14 cellular contexts compared by ENCODE assay signal in the genomic region with DNA sequence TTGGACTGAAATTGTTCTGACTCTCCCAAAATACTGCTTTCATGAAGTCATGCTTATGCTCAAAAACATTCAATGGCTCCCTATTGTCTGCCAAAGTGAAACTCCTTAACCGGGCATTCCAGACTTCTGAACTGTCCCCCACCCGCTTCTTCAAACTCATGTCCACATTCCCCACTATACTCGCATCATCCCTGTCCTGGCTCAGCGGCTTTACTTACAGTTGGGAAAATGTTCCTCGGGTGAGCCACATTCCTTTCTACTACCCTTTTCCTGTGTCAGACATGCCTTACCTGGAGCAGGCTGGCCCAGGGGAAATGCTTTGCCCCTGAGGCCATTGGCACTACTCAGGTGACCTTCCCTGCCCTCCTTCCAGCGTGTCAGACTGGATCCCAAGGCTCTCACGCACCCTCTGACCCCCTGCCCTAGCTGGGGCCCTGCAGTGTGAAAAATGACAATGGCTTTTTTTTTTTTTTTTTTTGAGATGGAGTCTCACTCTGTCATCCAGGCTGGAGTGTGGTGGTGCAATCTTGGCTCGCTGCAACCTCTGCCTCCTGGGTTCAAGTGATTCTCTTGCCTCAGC. TPM values are rescaled to one million over a fixed set of nuclear protein-coding genes. Genes with fewer than 3 reads are reported as not detected.
DNase-seq lines count a peak whose midpoint lies in the region; ATAC-seq and TF ChIP-seq lines count a peak whose summit lies in the region.
"Had no signal": no experiment of that assay in that cellular context is flagged by ENCODE, and none has a peak within 500 bp of the region (broad histone marks: within the 10 kb centered on the region; RNA-seq: fewer than 3 reads in every experiment).

No MANE protein-coding gene starts in this region.

- intact Hi-C loops in activated B cell treated with CpG ODN at 0.5 μM for 24 hours (cut with micrococcal nuclease) (no loop called here), right cardiac atrium (cut with DNase I) (no loop called here)

- no peaks in the 10 kb centered on the region for H3K36me3 ChIP-seq in skeletal muscle tissue (ENCODE audit: control insufficient read depth in 3 of 3, insufficient read depth in 3 of 3, low read length in 3 of 3)

- peaks cover 45% of the 10 kb centered on the region for H3K4me1 Mint-ChIP-seq in activated B cell treated with CpG ODN at 0.5 μM for 24 hours

- no peaks in the 10 kb centered on the region for H3K27me3 ChIP-seq in right cardiac atrium (ENCODE audit: control insufficient read depth, insufficient read depth)
- peaks cover 5 to 15% (median 12%) of the 10 kb centered on the region in 3 donors for H3K27me3 ChIP-seq in skeletal muscle tissue (ENCODE audit: control insufficient read depth in 3 of 3, insufficient read depth in 3 of 3, low read length in 3 of 3)

- H3K9me3 ChIP-seq in right cardiac atrium (ENCODE audit: control insufficient read depth, low read length) (no peaks in the 10 kb centered on the region), skeletal muscle tissue (ENCODE audit: control insufficient read depth in 3 of 3, low read length in 3 of 3) (no peaks in the 10 kb centered on the region)

- ATAC-seq in activated B cell treated with CpG ODN at 0.5 μM for 24 hours (ENCODE audit: low read depth) (no peak), right cardiac atrium (no peak), GM18502 (IDR thresholded peaks at IDR 0.05; ENCODE audit: poor library complexity, unreplicated experiment) (no peak), GM21723 (IDR thresholded peaks at IDR 0.05; ENCODE audit: unreplicated experiment) (no peak)

- no peak overlapping the region for H3K4me3 ChIP-seq in right cardiac atrium (ENCODE audit: low read length)
- H3K4me3 ChIP-seq in skeletal muscle tissue (ENCODE audit: low read length in 3 of 3): no peak overlapping the region

- POLR2A ChIA-PET in activated B cell treated with CpG ODN at 0.5 μM for 24 hours (lab: Charles Lee): no interaction called here

- H3K4me3 Mint-ChIP-seq in activated B cell treated with CpG ODN at 0.5 μM for 24 hours: no peak overlapping the region
- H3K4me3 Mint-ChIP-seq: activated T-helper 1 cell treated with anti-CD3 and anti-CD28 coated beads, Interleukin-12 subunit alpha, Interleukin-12 subunit beta, Interleukin-2, Interleukin-4 antibody, amounts not matched to agents 30 ng/mL and 10 ng/mL and 1 ng/mL, durations not matched to agents 14 hours and 24 hours and 36 hours had no signal

- WGBS in right cardiac atrium: 77% methylated on average over 8 of the region's 8 CpGs

- no peak for TF ChIP-seq CTCF in activated B cell treated with CpG ODN at 0.5 μM for 24 hours (IDR thresholded peaks at IDR 0.05)

- H3K27ac ChIP-seq in right cardiac atrium (ENCODE audit: low read length): peak overlapping the region; percentile 66
- peak overlapping the region; percentile 90 for H3K27ac ChIP-seq in skeletal muscle tissue (ENCODE audit: low read depth, low read length)

- peak overlapping the region in 1 of 3 donors; percentile 40 for H3K9ac ChIP-seq in skeletal muscle tissue (ENCODE audit: low read depth in 1 of 3, low read length in 3 of 3)

- H3K27ac Mint-ChIP-seq in activated B cell treated with CpG ODN at 0.5 μM for 24 hours: peak overlapping the region; percentile 68
- H3K27ac Mint-ChIP-seq: activated T-helper 1 cell treated with anti-CD3 and anti-CD28 coated beads, Interleukin-12 subunit alpha, Interleukin-12 subunit beta, Interleukin-2, Interleukin-4 antibody, amounts not matched to agents 30 ng/mL and 10 ng/mL and 1 ng/mL, durations not matched to agents 14 hours and 24 hours and 36 hours had no signal

- H3K9me3 Mint-ChIP-seq in activated B cell treated with CpG ODN at 0.5 μM for 24 hours: no peaks in the 10 kb centered on the region
- H3K9me3 Mint-ChIP-seq: activated T-helper 1 cell treated with anti-CD3 and anti-CD28 coated beads, Interleukin-12 subunit alpha, Interleukin-12 subunit beta, Interleukin-2, Interleukin-4 antibody, amounts not matched to agents 30 ng/mL and 10 ng/mL and 1 ng/mL, durations not matched to agents 14 hours and 24 hours and 36 hours; CD4-positive, CD25-positive, alpha-beta regulatory T cell had no signal

- H3K36me3 Mint-ChIP-seq in activated B cell treated with CpG ODN at 0.5 μM for 24 hours (ENCODE audit: low read depth): peaks cover 4% of the 10 kb centered on the region
- H3K36me3 Mint-ChIP-seq: CD4-positive, CD25-positive, alpha-beta regulatory T cell had no signal

- DNase-seq in ELR (ENCODE audit: low read depth): peak; percentile 42
- DNase-seq in activated B cell treated with CpG ODN at 0.5 μM for 24 hours: no peak
- peak in 2 of 3 donors; percentile 34 to 52 for DNase-seq in right cardiac atrium
- no peak for DNase-seq in SIG-M5 treated with dmso at 0.1 percent for 504 hours (lab: John Stamatoyannopoulos, UW; ENCODE audit: unreplicated experiment)
- no peak for DNase-seq in amygdala (lab: John Stamatoyannopoulos, UW)
- DNase-seq: activated CD4-positive, CD25-positive, alpha-beta regulatory T cell treated with anti-CD3 and anti-CD28 coated beads, Interleukin-2, amount 50 U/mL, for 72 hours; CD4-positive, CD25-positive, alpha-beta regulatory T cell; NCI-H1105; NCI-H524 treated with DMSO at 0.1 percent for 48 hours; stimulated activated CD4-positive, alpha-beta T cell treated with anti-CD3 and anti-CD28 coated beads, Interleukin-15, amount 100 ng/mL, for 24 hours had no signal

- H3K4me1 ChIP-seq in right cardiac atrium (ENCODE audit: control insufficient read depth, insufficient read depth, low read length): peaks cover 9% of the 10 kb centered on the region
- peaks cover 55 to 63% (median 55%) of the 10 kb centered on the region in 3 donors for H3K4me1 ChIP-seq in skeletal muscle tissue (ENCODE audit: control insufficient read depth in 3 of 3, insufficient read depth in 3 of 3, low read length in 3 of 3)

- CTCF ChIA-PET in activated B cell treated with CpG ODN at 0.5 μM for 24 hours (lab: Charles Lee): interaction anchor here (1.6 to 1.9 kb wide), 2 partner anchors 9 to 13 kb away, joined by 3 to 4 read pairs; no protein-coding TSS in a partner anchor

- peaks cover 5% of the 10 kb centered on the region for H3K27me3 Mint-ChIP-seq in activated B cell treated with CpG ODN at 0.5 μM for 24 hours

RNA-seq across cellular contexts. Expression of a gene that starts 5.3 kb away (rescaled TPM):
- total RNA-seq in activated B cell treated with CpG ODN at 0.5 μM for 24 hours (0.44 and 0.49 TPM in 2 replicates), right cardiac atrium (10 to 100 TPM; 46.6 to 83.9 (median 67.3) TPM), skeletal muscle tissue (8.9 TPM)
- polyA plus RNA-seq in right cardiac atrium: 58.7 TPM
- total RNA-seq: activated T-helper 1 cell treated with anti-CD3 and anti-CD28 coated beads, Interleukin-12 subunit alpha, Interleukin-12 subunit beta, Interleukin-2, Interleukin-4 antibody, amounts not matched to agents 30 ng/mL and 10 ng/mL and 1 ng/mL, durations not matched to agents 14 hours and 24 hours and 36 hours; CD4-positive, CD25-positive, alpha-beta regulatory T cell had no signal
- polyA plus RNA-seq: CD4-positive, CD25-positive, alpha-beta regulatory T cell had no signal

RNA-seq across cellular contexts. Expression of a gene that starts 7.7 kb away (rescaled TPM):
- total RNA-seq in activated B cell treated with CpG ODN at 0.5 μM for 24 hours: 5.3 and 5.5 TPM in 2 replicates
- 10 to 100 TPM in 3 of 4 donors, 1 to 10 TPM in 1; 6.1 to 11.6 (median 10.9) TPM for total RNA-seq in right cardiac atrium
- polyA plus RNA-seq in right cardiac atrium: 9.8 TPM
- 0.52 TPM for total RNA-seq in skeletal muscle tissue
- total RNA-seq: activated T-helper 1 cell treated with anti-CD3 and anti-CD28 coated beads, Interleukin-12 subunit alpha, Interleukin-12 subunit beta, Interleukin-2, Interleukin-4 antibody, amounts not matched to agents 30 ng/mL and 10 ng/mL and 1 ng/mL, durations not matched to agents 14 hours and 24 hours and 36 hours; CD4-positive, CD25-positive, alpha-beta regulatory T cell had no signal

RNA-seq across cellular contexts. Expression of a gene that starts 30.9 kb away (rescaled TPM):
- total RNA-seq in activated B cell treated with CpG ODN at 0.5 μM for 24 hours (150 and 189 TPM in 2 replicates), right cardiac atrium (10 to 100 TPM; 10.2 to 16.4 (median 12.8) TPM), skeletal muscle tissue (3.7 TPM)
- 11.2 TPM for polyA plus RNA-seq in right cardiac atrium

RNA-seq across cellular contexts. Expression of a gene that starts 53.5 kb away (rescaled TPM):
- not detected in 2 replicates for total RNA-seq in activated B cell treated with CpG ODN at 0.5 μM for 24 hours
- 1 to 10 TPM; 4.0 to 5.8 (median 5.5) TPM for total RNA-seq in right cardiac atrium
- 4.2 TPM for polyA plus RNA-seq in right cardiac atrium
- total RNA-seq in skeletal muscle tissue: 2.6 TPM
- total RNA-seq: activated T-helper 1 cell treated with anti-CD3 and anti-CD28 coated beads, Interleukin-12 subunit alpha, Interleukin-12 subunit beta, Interleukin-2, Interleukin-4 antibody, amounts not matched to agents 30 ng/mL and 10 ng/mL and 1 ng/mL, durations not matched to agents 14 hours and 24 hours and 36 hours had no signal

Comparison
In these comparisons a context has a peak if more than half of its experiments do, and no peak if none do; other contexts are left out.
1. DNase-seq: peak in ELR (single experiment) and right cardiac atrium (2 of 3); none in activated B cell treated with CpG ODN at 0.5 μM for 24 hours (single experiment), SIG-M5 treated with dmso at 0.1 percent for 504 hours (single experiment) and amygdala (0 of 56).